Comparison of ENCODE assay signal across 1 cellular context in genomic region chr10:73992899-73993788, GRCh38.
TF ChIP-seq lines count a peak whose summit lies in the region.

No MANE protein-coding gene starts in this region.

TF ChIP-seq in K562, 482 proteins besides CTCF, POLR2A, EP300 and RAD21 (continued from another document and continues in another):
- TF ChIP-seq NKRF (IDR thresholded peaks at IDR 0.05; ENCODE audit: borderline replicate concordance), result no peak
- TF ChIP-seq HDAC1 (IDR thresholded peaks at IDR 0.05), result peak in 1 of 2 experiments; percentile 78; a peak in 2 of 4 replicates
- TF ChIP-seq ZNF75A (CRISPR knock-in tag; IDR thresholded peaks at IDR 0.05), result 0 out of 2 replicates have a peak, but pooled peaks have one; percentile 1
- TF ChIP-seq ZNF445 (CRISPR knock-in tag; IDR thresholded peaks at IDR 0.05; ENCODE audit: low read depth), result no peak
- no peak; the same call in 1 of the 2 replicates for TF ChIP-seq ZBTB33 (CRISPR knock-in tag; IDR thresholded peaks at IDR 0.05)
- TF ChIP-seq NR4A1 (CRISPR knock-in tag; IDR thresholded peaks at IDR 0.05), result no peak
- peak; percentile 74 for TF ChIP-seq NR4A1 (tag; IDR thresholded peaks at IDR 0.05)
- no peak for TF ChIP-seq SIN3A (IDR thresholded peaks at IDR 0.05; ENCODE audit: borderline replicate concordance in 2 of 2, control insufficient read depth in 1 of 2, low read depth in 2 of 2, low read length in 2 of 2)
- no peak for TF ChIP-seq ZNF224 (CRISPR knock-in tag; IDR thresholded peaks at IDR 0.05)
- 0 out of 2 replicates have a peak, but pooled peaks have one; percentile 71 for TF ChIP-seq HSF4 (CRISPR knock-in tag; IDR thresholded peaks at IDR 0.05; ENCODE audit: borderline replicate concordance)
- TF ChIP-seq ZNF232 (CRISPR knock-in tag; IDR thresholded peaks at IDR 0.05), result no peak
- 0 out of 2 replicates have a peak, but pooled peaks have one; percentile 40 for TF ChIP-seq SP1 (CRISPR knock-in tag; IDR thresholded peaks at IDR 0.05)
- TF ChIP-seq KAT8 (IDR thresholded peaks at IDR 0.05; ENCODE audit: low read depth), result no peak
- no peak for TF ChIP-seq ZZZ3 (IDR thresholded peaks at IDR 0.05)
- no peak for TF ChIP-seq TGIF2 (CRISPR knock-in tag; IDR thresholded peaks at IDR 0.05)
- no peak for TF ChIP-seq FOXJ2 (tag; IDR thresholded peaks at IDR 0.05)
- TF ChIP-seq ZNF444 (CRISPR knock-in tag; IDR thresholded peaks at IDR 0.05), result peak; percentile 10; the same call in 1 of the 2 replicates
- no peak for TF ChIP-seq POU5F1 (IDR thresholded peaks at IDR 0.05; ENCODE audit: borderline replicate concordance, low read depth, low read length, partially characterized antibody)
- TF ChIP-seq RBM14 (IDR thresholded peaks at IDR 0.05; ENCODE audit: borderline replicate concordance, insufficient read depth, low read depth, low read length), result no peak
- TF ChIP-seq SREBF1 (IDR thresholded peaks at IDR 0.05; ENCODE audit: borderline replicate concordance, low read depth, low read length), result no peak
- no peak for TF ChIP-seq ZSCAN29 (IDR thresholded peaks at IDR 0.05)
- no peak for TF ChIP-seq RUNX1 (IDR thresholded peaks at IDR 0.05; ENCODE audit: low read depth)
- no peak for TF ChIP-seq TFAP4 (CRISPR knock-in tag; IDR thresholded peaks at IDR 0.05; ENCODE audit: borderline replicate concordance)
- TF ChIP-seq ZC3H8 (IDR thresholded peaks at IDR 0.05), result no peak
- TF ChIP-seq USF2 (CRISPR knock-in tag; IDR thresholded peaks at IDR 0.05), result no peak
- no peak for TF ChIP-seq ZC3H11A (IDR thresholded peaks at IDR 0.05; ENCODE audit: low read depth, low read length)
- no peak for TF ChIP-seq TARDBP (IDR thresholded peaks at IDR 0.05)
- TF ChIP-seq MNT (conservative IDR thresholded peaks at IDR 0.05), result no peak
- TF ChIP-seq ZNF780A (CRISPR knock-in tag; IDR thresholded peaks at IDR 0.05), result no peak
- no peak for TF ChIP-seq PRDM10 (IDR thresholded peaks at IDR 0.05; ENCODE audit: partially characterized antibody)
- TF ChIP-seq KLF6 (CRISPR knock-in tag; IDR thresholded peaks at IDR 0.05; ENCODE audit: borderline replicate concordance), result peak; percentile 74; the same call in 1 of the 2 replicates
- no peak for TF ChIP-seq ZNF239 (CRISPR knock-in tag; IDR thresholded peaks at IDR 0.05)
- TF ChIP-seq MYNN (IDR thresholded peaks at IDR 0.05), result peak; percentile 11; the same call in 1 of the 2 replicates
- no peak for TF ChIP-seq MYNN (CRISPR knock-in tag; IDR thresholded peaks at IDR 0.05)
- no peak for TF ChIP-seq LARP7 (IDR thresholded peaks at IDR 0.05)
- no peak for TF ChIP-seq HMGN3 (IDR thresholded peaks at IDR 0.05; ENCODE audit: borderline replicate concordance, extremely low read depth, insufficient read length, low read depth, low read length)
- TF ChIP-seq ARID2 (IDR thresholded peaks at IDR 0.05), result no peak
- TF ChIP-seq ZBTB2 (IDR thresholded peaks at IDR 0.05), result peak; percentile 64; the same call in 1 of the 2 replicates
- peak; percentile 95 for TF ChIP-seq FOSL1 (tag; conservative IDR thresholded peaks at IDR 0.05)
- TF ChIP-seq TEAD1 (CRISPR knock-in tag; IDR thresholded peaks at IDR 0.05), result peak; percentile 50 to 82; a peak in 2 of 4 replicates
- peak; percentile 60; the same call in 1 of the 2 replicates for TF ChIP-seq CTBP1 (IDR thresholded peaks at IDR 0.05; ENCODE audit: borderline replicate concordance)
- TF ChIP-seq ATF7 (IDR thresholded peaks at IDR 0.05), result peak; percentile 46
- no peak for TF ChIP-seq TCF7 (IDR thresholded peaks at IDR 0.05; ENCODE audit: borderline replicate concordance)
- TF ChIP-seq SMAD2 (IDR thresholded peaks at IDR 0.05; ENCODE audit: low read depth, low read length), result no peak
- TF ChIP-seq RREB1 (CRISPR knock-in tag; IDR thresholded peaks at IDR 0.05), result no peak; the same call in 1 of the 2 replicates
- 0 out of 2 replicates have a peak, but pooled peaks have one; percentile 22 for TF ChIP-seq MTF1 (CRISPR knock-in tag; IDR thresholded peaks at IDR 0.05; ENCODE audit: borderline replicate concordance)
- TF ChIP-seq RBM34 (IDR thresholded peaks at IDR 0.05; ENCODE audit: borderline replicate concordance, insufficient read depth, low read length), result no peak
